ENCODE assay signal across 35 cellular contexts in genomic region chr11:106246495-106246894, GRCh38.
"Had no signal": no experiment of that assay in that cellular context is flagged by ENCODE, and none has a peak within 500 bp of the region (broad histone marks: within the 10 kb centered on the region; RNA-seq: fewer than 3 reads in every experiment).

No MANE protein-coding gene starts in this region.

- H3K27me3 ChIP-seq: MG63 had no signal

- H3K36me3 ChIP-seq: MG63 had no signal

- DNase-seq: Kasumi-1, MG63, MM.1S, MV-4-11, NCI-H1048, NCI-H1092, NCI-H1092 treated with DMSO at 0.1 percent for 48 hours, NCI-H1105, NCI-H1105 treated with DMSO at 0.1 percent for 48 hours, NCI-H1417, NCI-H1417 treated with DMSO at 0.1 percent for 48 hours, NCI-H1436, NCI-H1436 treated with DMSO at 0.1 percent for 48 hours, NCI-H146, NCI-H1694, NCI-H1694 treated with DMSO at 0.1 percent for 48 hours, NCI-H187, NCI-H187 treated with DMSO at 0.1 percent for 48 hours, NCI-H1930, NCI-H2029, NCI-H2029 treated with DMSO at 0.1 percent for 48 hours, NCI-H2081, NCI-H2081 treated with DMSO at 0.1 percent for 48 hours, NCI-H2107, NCI-H2171, NCI-H2171 treated with DMSO at 0.1 percent for 48 hours, NCI-H2227 treated with DMSO at 0.1 percent for 48 hours, NCI-H226, NCI-H345, NCI-H446, NCI-H446 treated with DMSO at 0.1 percent for 48 hours, NCI-H510A, NCI-H510A treated with DMSO at 0.1 percent for 48 hours, NCI-H524, NCI-H524 treated with DMSO at 0.1 percent for 48 hours had no signal

- H3K9me3 ChIP-seq: MG63 had no signal

- H3K4me3 ChIP-seq: MG63 had no signal
